Comparison of ENCODE assay signal across 8 cellular contexts in the genomic region with DNA sequence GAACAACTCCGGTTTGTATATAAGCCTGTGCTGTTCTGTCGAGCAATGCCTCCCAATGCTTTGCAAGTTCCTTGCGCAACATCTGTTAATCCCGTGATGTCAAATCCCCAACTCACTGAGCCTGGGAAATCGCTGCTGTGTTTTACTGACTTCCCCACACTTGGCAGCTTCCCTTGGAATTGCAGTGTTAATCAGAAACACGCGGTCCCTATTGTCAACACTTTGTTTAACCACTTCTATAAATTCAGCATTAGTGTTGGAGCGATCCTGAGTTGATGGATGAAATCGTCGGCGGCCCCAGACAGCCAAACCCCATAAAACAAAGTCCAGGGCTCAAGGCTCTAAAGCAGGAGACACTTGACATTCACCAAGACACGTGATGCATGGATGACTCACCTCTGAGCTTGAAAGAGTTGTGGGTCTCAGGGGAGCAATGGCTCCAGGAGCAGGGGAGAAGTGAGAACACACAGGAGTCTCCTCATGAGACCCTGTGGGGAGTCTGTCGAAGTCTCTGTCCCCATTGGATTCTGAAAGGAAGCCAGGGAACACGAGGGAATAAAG.
DNase-seq lines count a peak whose midpoint lies in the region; ATAC-seq and TF ChIP-seq lines count a peak whose summit lies in the region.

No MANE protein-coding gene starts in this region.

- H3K79me2 ChIP-seq in neural cell (replicated peaks; ENCODE audit: insufficient read depth, low read length), result no peaks in the 10 kb centered on the region

- H3K4me2 ChIP-seq in neural cell (ENCODE audit: low read length), result no peak overlapping the region

- H3K9me2 ChIP-seq in neural cell (ENCODE audit: insufficient read depth, low read length), result no peaks in the 10 kb centered on the region

- no peak overlapping the region for H2AFZ ChIP-seq in neural cell (ENCODE audit: low read depth, low read length)

- H3K27ac ChIP-seq in neural cell (ENCODE audit: low read length), result peak overlapping the region; percentile 2

- no peaks in the 10 kb centered on the region for H3K27me3 ChIP-seq in neural cell (ENCODE audit: insufficient read depth, low read depth, low read length)

- no peak overlapping the region for H3K4me3 ChIP-seq in epithelial cell of esophagus (ENCODE audit: low read length)
- no peak overlapping the region for H3K4me3 ChIP-seq in neural cell (ENCODE audit: low read length)

- no peak for TF ChIP-seq EP300 in neural cell (conservative IDR thresholded peaks at IDR 0.05; ENCODE audit: poor library complexity, severe bottlenecking)

- DNase-seq in AG20443 (ENCODE audit: low spot score) (peak; percentile 89), NCI-H2171 treated with DMSO at 0.1 percent for 48 hours (lab: John Stamatoyannopoulos, UW) (peak; percentile 63), epithelial cell of esophagus (ENCODE audit: low read depth) (peak; percentile 87), SIG-M5 (lab: John Stamatoyannopoulos, UW) (no peak), NCI-H2227 (lab: John Stamatoyannopoulos, UW; ENCODE audit: unreplicated experiment) (no peak), NCI-H1105 (lab: John Stamatoyannopoulos, UW) (no peak)

- H4K20me1 ChIP-seq in neural cell (ENCODE audit: insufficient read depth), result no peaks in the 10 kb centered on the region

- H3K9ac ChIP-seq in neural cell (ENCODE audit: low read length), result no peak overlapping the region

- TF ChIP-seq CTCF in epithelial cell of esophagus (IDR thresholded peaks at IDR 0.05; ENCODE audit: insufficient read depth, low read depth, low read length, missing control alignments) (no peak), neural cell (IDR thresholded peaks at IDR 0.05; ENCODE audit: poor library complexity, severe bottlenecking) (no peak)

- H3K36me3 ChIP-seq in neural cell (ENCODE audit: insufficient read depth, low read length), result no peaks in the 10 kb centered on the region

- no peaks in the 10 kb centered on the region for H3F3A ChIP-seq in neural cell (ENCODE audit: insufficient read depth, low read length, poor library complexity, severe bottlenecking)

- no peak for ATAC-seq in GM18873 (IDR thresholded peaks at IDR 0.05; ENCODE audit: low FRiP score, unreplicated experiment)

- H3K9me3 ChIP-seq in neural cell (ENCODE audit: low read length), result no peaks in the 10 kb centered on the region

- no peak for TF ChIP-seq RAD21 in neural cell (conservative IDR thresholded peaks at IDR 0.05)

TF ChIP-seq in neural cell, 6 proteins besides CTCF, POLR2A, EP300 and RAD21:
- TF ChIP-seq POLR2AphosphoS5 (IDR thresholded peaks at IDR 0.05) (peak; percentile 40), SMC3 (conservative IDR thresholded peaks at IDR 0.05; ENCODE audit: poor library complexity) (no peak), EZH2 (IDR thresholded peaks at IDR 0.05; ENCODE audit: borderline replicate concordance, insufficient read depth, low read length, poor library complexity, severe bottlenecking) (no peak), TAF1 (IDR thresholded peaks at IDR 0.05; ENCODE audit: low read depth) (no peak), MXI1 (conservative IDR thresholded peaks at IDR 0.05; ENCODE audit: poor library complexity, severe bottlenecking) (no peak)
- TF ChIP-seq, protein P1, sequence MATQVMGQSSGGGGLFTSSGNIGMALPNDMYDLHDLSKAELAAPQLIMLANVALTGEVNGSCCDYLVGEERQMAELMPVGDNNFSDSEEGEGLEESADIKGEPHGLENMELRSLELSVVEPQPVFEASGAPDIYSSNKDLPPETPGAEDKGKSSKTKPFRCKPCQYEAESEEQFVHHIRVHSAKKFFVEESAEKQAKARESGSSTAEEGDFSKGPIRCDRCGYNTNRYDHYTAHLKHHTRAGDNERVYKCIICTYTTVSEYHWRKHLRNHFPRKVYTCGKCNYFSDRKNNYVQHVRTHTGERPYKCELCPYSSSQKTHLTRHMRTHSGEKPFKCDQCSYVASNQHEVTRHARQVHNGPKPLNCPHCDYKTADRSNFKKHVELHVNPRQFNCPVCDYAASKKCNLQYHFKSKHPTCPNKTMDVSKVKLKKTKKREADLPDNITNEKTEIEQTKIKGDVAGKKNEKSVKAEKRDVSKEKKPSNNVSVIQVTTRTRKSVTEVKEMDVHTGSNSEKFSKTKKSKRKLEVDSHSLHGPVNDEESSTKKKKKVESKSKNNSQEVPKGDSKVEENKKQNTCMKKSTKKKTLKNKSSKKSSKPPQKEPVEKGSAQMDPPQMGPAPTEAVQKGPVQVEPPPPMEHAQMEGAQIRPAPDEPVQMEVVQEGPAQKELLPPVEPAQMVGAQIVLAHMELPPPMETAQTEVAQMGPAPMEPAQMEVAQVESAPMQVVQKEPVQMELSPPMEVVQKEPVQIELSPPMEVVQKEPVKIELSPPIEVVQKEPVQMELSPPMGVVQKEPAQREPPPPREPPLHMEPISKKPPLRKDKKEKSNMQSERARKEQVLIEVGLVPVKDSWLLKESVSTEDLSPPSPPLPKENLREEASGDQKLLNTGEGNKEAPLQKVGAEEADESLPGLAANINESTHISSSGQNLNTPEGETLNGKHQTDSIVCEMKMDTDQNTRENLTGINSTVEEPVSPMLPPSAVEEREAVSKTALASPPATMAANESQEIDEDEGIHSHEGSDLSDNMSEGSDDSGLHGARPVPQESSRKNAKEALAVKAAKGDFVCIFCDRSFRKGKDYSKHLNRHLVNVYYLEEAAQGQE (IDR thresholded peaks at IDR 0.05; ENCODE audit: borderline replicate concordance), result peak; percentile 87
TF ChIP-seq in neural cell: peak in this region for 2.

Comparison
In these comparisons a context has a peak if more than half of its experiments do, and no peak if none do; other contexts are left out.
1. DNase-seq: peak in AG20443 (single experiment), NCI-H2171 treated with DMSO at 0.1 percent for 48 hours (single experiment) and epithelial cell of esophagus (single experiment); none in SIG-M5 (single experiment), NCI-H2227 (single experiment) and NCI-H1105 (single experiment).